In genomic region chr11:33258631-33259184, GRCh38 we compare ENCODE assay signal across 8 cellular contexts. TPM values are rescaled to one million over a fixed set of nuclear protein-coding genes. Genes with fewer than 3 reads are reported as not detected.
DNase-seq lines count a peak whose midpoint lies in the region; ATAC-seq and TF ChIP-seq lines count a peak whose summit lies in the region.

No MANE protein-coding gene starts in this region.

- H4K5ac ChIP-seq in mesendoderm (ENCODE audit: low read length), result no peak overlapping the region

- H3K23ac ChIP-seq in mesendoderm (ENCODE audit: low read length), result no peak overlapping the region

- peak overlapping the region; percentile 80 to 85 for H3K4me3 ChIP-seq in Panc1 (ENCODE audit: low read depth in 2 of 2, low read length in 2 of 2)
- H3K4me3 ChIP-seq in mesendoderm (ENCODE audit: low read length), result peak overlapping the region; percentile 84
- peak overlapping the region; percentile 76 to 98 for H3K4me3 ChIP-seq in vagina

- H3K9me3 ChIP-seq in Panc1 (ENCODE audit: control insufficient read depth, insufficient read depth, low read depth, low read length) (no peaks in the 10 kb centered on the region), vagina (no peaks in the 10 kb centered on the region)

- peak overlapping the region; percentile 93 for H3K27ac Mint-ChIP-seq in dendritic cell treated with granulocyte-macrophage colony-stimulating factor and Interleukin-4, amounts not matched to agents 40 ng/mL and 50 ng/mL, for 4 days

- CTCF ChIA-PET in Panc1 (lab: Charles Lee), result interaction anchor here (0.6 kb wide), 2 partner anchors 83 to 94 kb away, joined by 5 to 10 read pairs; no protein-coding TSS in a partner anchor

- no peak for TF ChIP-seq POLR2A in vagina (IDR thresholded peaks at IDR 0.05)

- peak overlapping the region; percentile 92 for H3K9ac ChIP-seq in mesendoderm (ENCODE audit: low read length)

- no peak overlapping the region for H2BK5ac ChIP-seq in mesendoderm (ENCODE audit: low read length)

- H3K79me1 ChIP-seq in mesendoderm (ENCODE audit: low read length), result peaks cover 3% of the 10 kb centered on the region

- no peaks in the 10 kb centered on the region for H3K27me3 Mint-ChIP-seq in dendritic cell treated with granulocyte-macrophage colony-stimulating factor and Interleukin-4, amounts not matched to agents 40 ng/mL and 50 ng/mL, for 4 days

- peaks cover 27% of the 10 kb centered on the region for H3K36me3 Mint-ChIP-seq in dendritic cell treated with granulocyte-macrophage colony-stimulating factor and Interleukin-4, amounts not matched to agents 40 ng/mL and 50 ng/mL, for 4 days (ENCODE audit: low read depth)

- peak overlapping the region; percentile 97 for H3K56ac ChIP-seq in mesendoderm (ENCODE audit: low read length)

- H3K4me2 ChIP-seq in mesendoderm (ENCODE audit: low read length), result peak overlapping the region; percentile 78

- DNase-seq in DMS53 treated with DMSO at 0.1 percent for 48 hours (lab: John Stamatoyannopoulos, UW; ENCODE audit: unreplicated experiment) (peak; percentile 32), DMS53 (lab: John Stamatoyannopoulos, UW) (no peak), Panc1 (ENCODE audit: low read depth, low spot score) (peak; percentile 45), mesendoderm (no peak), vagina (ENCODE audit: extremely low spot score in 2 of 2) (peak in 1 of 2 donors; percentile 89)

- peak overlapping the region; percentile 63 for H3K27ac ChIP-seq in Panc1 (ENCODE audit: low read length)
- peak overlapping the region; percentile 87 for H3K27ac ChIP-seq in mesendoderm (ENCODE audit: low read depth, low read length)
- peak overlapping the region; percentile 100 for H3K27ac ChIP-seq in vagina

- peaks cover 53% of the 10 kb centered on the region for H3K4me1 Mint-ChIP-seq in dendritic cell treated with granulocyte-macrophage colony-stimulating factor and Interleukin-4, amounts not matched to agents 40 ng/mL and 50 ng/mL, for 4 days (ENCODE audit: low read depth)

- peak; percentile 2 for ATAC-seq in HG02970 (IDR thresholded peaks at IDR 0.05; ENCODE audit: low FRiP score, unreplicated experiment)
- peak; percentile 45 for ATAC-seq in Panc1
- no peak for ATAC-seq in HG02678 (IDR thresholded peaks at IDR 0.05; ENCODE audit: unreplicated experiment)

- no peaks in the 10 kb centered on the region; the same call in 1 of the 2 replicates for H3K36me3 ChIP-seq in Panc1 (ENCODE audit: control insufficient read depth, insufficient read depth, low read length)
- no peaks in the 10 kb centered on the region for H3K36me3 ChIP-seq in mesendoderm (ENCODE audit: control insufficient read depth, insufficient read depth, low read length)
- H3K36me3 ChIP-seq in vagina, result no peaks in the 10 kb centered on the region

- no peak overlapping the region for H2BK15ac ChIP-seq in mesendoderm (replicated peaks; ENCODE audit: low read depth)

- no peak overlapping the region for H3K18ac ChIP-seq in mesendoderm (ENCODE audit: low read length)

- in situ Hi-C loops in Panc1 (cut with HindIII; ENCODE audit: low pct_unique_long_range_greater_than_20kb, low sequenced_read_pairs), result no loop called here

- WGBS in mesendoderm (ENCODE audit: extremely low coverage, insufficient coverage, low lambda C conversion rate), result no CpG with 5 or more reads among the region's 14 CpGs

- no peak overlapping the region for H2BK120ac ChIP-seq in mesendoderm (ENCODE audit: low read depth, low read length)

- H3K27me3 ChIP-seq in Panc1 (ENCODE audit: control insufficient read depth, insufficient read depth, low read length) (no peaks in the 10 kb centered on the region), mesendoderm (ENCODE audit: insufficient read depth, low read length, poor library complexity) (no peaks in the 10 kb centered on the region), vagina (no peaks in the 10 kb centered on the region)

- H3K9me3 Mint-ChIP-seq in dendritic cell treated with granulocyte-macrophage colony-stimulating factor and Interleukin-4, amounts not matched to agents 40 ng/mL and 50 ng/mL, for 4 days, result peaks cover 6% of the 10 kb centered on the region

- no peak overlapping the region for H3K4ac ChIP-seq in mesendoderm (ENCODE audit: low read depth, low read length)

- TF ChIP-seq CTCF in Panc1 (IDR thresholded peaks at IDR 0.05) (no peak; the same call in 1 of the 2 replicates), vagina (IDR thresholded peaks at IDR 0.05) (no peak)

- H3K4me3 Mint-ChIP-seq in dendritic cell treated with granulocyte-macrophage colony-stimulating factor and Interleukin-4, amounts not matched to agents 40 ng/mL and 50 ng/mL, for 4 days, result peak overlapping the region; percentile 88

- no peak overlapping the region for H2AK5ac ChIP-seq in mesendoderm (ENCODE audit: low read length)

- intact Hi-C loops in Panc1 (cut with micrococcal nuclease; ENCODE audit: unreplicated experiment) (loop anchor here (2.0 kb wide), 1 partner anchor 92 kb away; no protein-coding TSS in a partner anchor), vagina (cut with DNase I) (loop anchor here (5.0 kb wide), 1 partner anchor 74 kb away; no protein-coding TSS in a partner anchor)
- intact Hi-C loops in dendritic cell treated with granulocyte-macrophage colony-stimulating factor and Interleukin-4, amounts not matched to agents 40 ng/mL and 50 ng/mL, for 4 days (cut with micrococcal nuclease), result loop anchor here (2.0 to 5.0 kb wide), 3 partner anchors 46 to 92 kb away; no protein-coding TSS in a partner anchor

- BruUV-seq in Panc1 (replicated peaks; lab: Mats Ljungman, UMichigan), result no TSS peak

- H4K8ac ChIP-seq in mesendoderm (ENCODE audit: low read depth, low read length), result no peak overlapping the region

- POLR2A ChIA-PET in Panc1 (lab: Charles Lee), result no interaction called here

- peaks cover 25% of the 10 kb centered on the region for H3K79me2 ChIP-seq in mesendoderm (ENCODE audit: control insufficient read depth, insufficient read depth, low read length)

- peaks cover 26% of the 10 kb centered on the region for H3K4me1 ChIP-seq in Panc1 (ENCODE audit: control insufficient read depth, insufficient read depth, low read length)
- no peaks in the 10 kb centered on the region for H3K4me1 ChIP-seq in mesendoderm (ENCODE audit: control insufficient read depth, low read depth, low read length)
- H3K4me1 ChIP-seq in vagina, result peaks cover 44% of the 10 kb centered on the region

RNA-seq across cellular contexts. Expression of gene HIPK3, which starts 1.5 kb away (rescaled TPM):
- total RNA-seq in Panc1 (2021; ENCODE audit: unreplicated experiment), result 72.2 TPM
- 11.8 TPM for polyA plus RNA-seq in Panc1 (2012; ENCODE audit: insufficient read length)
- 6.3 TPM for polyA plus RNA-seq in mesendoderm (2013, experiment 1 of 2)
- polyA plus RNA-seq in mesendoderm (2013, experiment 2 of 2), result 6.0 TPM
- 166 TPM for total RNA-seq in vagina

Comparison
In these comparisons a context has a peak if more than half of its experiments do, and no peak if none do; other contexts are left out.
1. DNase-seq: peak in DMS53 treated with DMSO at 0.1 percent for 48 hours (single experiment) and Panc1 (single experiment); none in DMS53 (single experiment) and mesendoderm (single experiment).
2. Peak in every context shown above with its lines, with median percentiles within 50 percentile points of each other: H3K27ac ChIP-seq and H3K4me3 ChIP-seq.